4 cellular contexts compared by ENCODE assay signal in genomic region chr21:41689289-41689583, GRCh38.
"Had no signal": no experiment of that assay in that cellular context is flagged by ENCODE, and none has a peak within 500 bp of the region (broad histone marks: within the 10 kb centered on the region; RNA-seq: fewer than 3 reads in every experiment).

No MANE protein-coding gene starts in this region.

- ATAC-seq: GM23338 had no signal

- H3K4me3 ChIP-seq: GM23338 had no signal

- H3K27ac Mint-ChIP-seq: GM23338, H9 had no signal

- H3K4me2 ChIP-seq: GM23338 had no signal

- DNase-seq: H9, HCEC 1CT, IMR-90 had no signal

- H3K4me3 Mint-ChIP-seq: GM23338, H9 had no signal

- H3K9me3 Mint-ChIP-seq: GM23338 had no signal

- H2AFZ ChIP-seq: GM23338 had no signal
